Comparison of ENCODE assay signal across 8 cellular contexts in genomic region chr12:57603758-57604453, GRCh38. TPM values are rescaled to one million over a fixed set of nuclear protein-coding genes. Genes with fewer than 3 reads are reported as not detected.
DNase-seq lines count a peak whose midpoint lies in the region; ATAC-seq and TF ChIP-seq lines count a peak whose summit lies in the region.

No MANE protein-coding gene starts in this region.

- TF ChIP-seq CTCF in 22Rv1 (IDR thresholded peaks at IDR 0.05) (no peak), psoas muscle (IDR thresholded peaks at IDR 0.05) (no peak)

- no peaks in the 10 kb centered on the region for H3K27me3 Mint-ChIP-seq in activated naive CD8-positive, alpha-beta T cell treated with anti-CD3 and anti-CD28 coated beads, Interleukin-2, amount 10 ng/mL, durations not matched to agents 7 days and 5 days

- POLR2A ChIA-PET in activated naive CD8-positive, alpha-beta T cell treated with anti-CD3 and anti-CD28 coated beads, Interleukin-2, amount 10 ng/mL, durations not matched to agents 7 days and 5 days (lab: Charles Lee) = interaction anchor here (2.2 kb wide), 1 partner anchor 13 kb away, joined by 10 read pairs; the partner anchor contains the start of gene PIP4K2C

- ATAC-seq in activated naive CD8-positive, alpha-beta T cell treated with anti-CD3 and anti-CD28 coated beads, Interleukin-2, amount 10 ng/mL, durations not matched to agents 7 days and 5 days (ENCODE audit: low read depth) = no peak
- ATAC-seq in right cardiac atrium (peak; percentile 71 to 73), psoas muscle (peak in 3 of 4 donors; percentile 31 to 64 (median 58))

- 12 to 14% methylated on average over 6 of the region's 6 CpGs for WGBS in GM23248 (ENCODE audit: low coverage in 1 of 2, low lambda C conversion rate in 2 of 2, missing lambda C conversion rate in 2 of 2), 2 experiments
- WGBS in right cardiac atrium = 23% methylated on average over 6 of the region's 6 CpGs
- 26 to 37% (median 30%) methylated on average over 6 of the region's 6 CpGs for WGBS in psoas muscle, 3 donors

- peak; percentile 84 for DNase-seq in GM23248
- no peak for DNase-seq in activated naive CD8-positive, alpha-beta T cell treated with anti-CD3 and anti-CD28 coated beads, Interleukin-2, amount 10 ng/mL, durations not matched to agents 7 days and 5 days
- peak; percentile 52 to 80 (median 74) for DNase-seq in right cardiac atrium
- DNase-seq in psoas muscle = peak in 1 of 2 donors; percentile 42
- no peak for DNase-seq in COLO668 (lab: John Stamatoyannopoulos, UW; ENCODE audit: unreplicated experiment)
- DNase-seq in NCI-H2081 (lab: John Stamatoyannopoulos, UW) = no peak
- DNase-seq in D341Med (ENCODE audit: low spot score) = no peak

- peak overlapping the region; percentile 94 for H3K9ac ChIP-seq in GM23248

- H3K79me2 ChIP-seq in GM23248 (ENCODE audit: insufficient read depth) = no peaks in the 10 kb centered on the region

- H3K4me3 Mint-ChIP-seq in activated naive CD8-positive, alpha-beta T cell treated with anti-CD3 and anti-CD28 coated beads, Interleukin-2, amount 10 ng/mL, durations not matched to agents 7 days and 5 days = peak overlapping the region; percentile 84

- no peaks in the 10 kb centered on the region for H3K9me3 Mint-ChIP-seq in activated naive CD8-positive, alpha-beta T cell treated with anti-CD3 and anti-CD28 coated beads, Interleukin-2, amount 10 ng/mL, durations not matched to agents 7 days and 5 days

- H3K9me3 ChIP-seq in GM23248 (ENCODE audit: low read depth) = no peaks in the 10 kb centered on the region
- H3K9me3 ChIP-seq in right cardiac atrium (ENCODE audit: control insufficient read depth, low read length) = no peaks in the 10 kb centered on the region
- H3K9me3 ChIP-seq in psoas muscle = no peaks in the 10 kb centered on the region

- H2AFZ ChIP-seq in GM23248 = peak overlapping the region; percentile 92

- H3K4me1 Mint-ChIP-seq in activated naive CD8-positive, alpha-beta T cell treated with anti-CD3 and anti-CD28 coated beads, Interleukin-2, amount 10 ng/mL, durations not matched to agents 7 days and 5 days = peaks cover 17% of the 10 kb centered on the region

- H3K27ac ChIP-seq in 22Rv1 = peak overlapping the region; percentile 17
- peak overlapping the region; percentile 27 for H3K27ac ChIP-seq in GM23248
- peak overlapping the region; percentile 93 for H3K27ac ChIP-seq in right cardiac atrium (ENCODE audit: low read length)
- peak overlapping the region; percentile 64 for H3K27ac ChIP-seq in psoas muscle

- H3K9me2 ChIP-seq in GM23248 (ENCODE audit: insufficient read depth) = no peaks in the 10 kb centered on the region

- H3K27ac Mint-ChIP-seq in activated naive CD8-positive, alpha-beta T cell treated with anti-CD3 and anti-CD28 coated beads, Interleukin-2, amount 10 ng/mL, durations not matched to agents 7 days and 5 days = peak overlapping the region; percentile 88

- peaks cover 14% of the 10 kb centered on the region for H3K36me3 Mint-ChIP-seq in activated naive CD8-positive, alpha-beta T cell treated with anti-CD3 and anti-CD28 coated beads, Interleukin-2, amount 10 ng/mL, durations not matched to agents 7 days and 5 days

- intact Hi-C loops in right cardiac atrium (cut with DNase I) = no loop called here
- intact Hi-C loops in psoas muscle (cut with DNase I) = no loop called here

- no peaks in the 10 kb centered on the region for H4K20me1 ChIP-seq in GM23248 (ENCODE audit: insufficient read depth)

- H3K4me3 ChIP-seq in GM23248 (peak overlapping the region; percentile 88), right cardiac atrium (ENCODE audit: low read length) (peak overlapping the region; percentile 84), psoas muscle (peak overlapping the region; percentile 63)

- H3K4me1 ChIP-seq in GM23248 (ENCODE audit: insufficient read depth) = peaks cover 9% of the 10 kb centered on the region
- H3K4me1 ChIP-seq in right cardiac atrium (ENCODE audit: control insufficient read depth, insufficient read depth, low read length) = peaks cover 6% of the 10 kb centered on the region
- no peaks in the 10 kb centered on the region for H3K4me1 ChIP-seq in psoas muscle

- H3K4me2 ChIP-seq in GM23248 (ENCODE audit: unreplicated experiment) = peak overlapping the region; percentile 87

- in situ Hi-C loops in GM23248 (cut with MboI) = no loop called here

- H3K27me3 ChIP-seq in GM23248 (replicated peaks; ENCODE audit: insufficient read depth) = no peaks in the 10 kb centered on the region
- no peaks in the 10 kb centered on the region for H3K27me3 ChIP-seq in right cardiac atrium (ENCODE audit: control insufficient read depth, insufficient read depth)
- H3K27me3 ChIP-seq in psoas muscle (ENCODE audit: insufficient read depth in 3 of 3, low read length in 2 of 3) = peaks cover 0 to 30% (median 13%) of the 10 kb centered on the region in 3 donors

- H3F3A ChIP-seq in GM23248 (ENCODE audit: insufficient read depth) = peaks cover 5% of the 10 kb centered on the region; the same call in 1 of the 2 replicates

- no peaks in the 10 kb centered on the region; the same call in 1 of the 2 replicates for H3K36me3 ChIP-seq in GM23248 (ENCODE audit: low read depth)
- H3K36me3 ChIP-seq in psoas muscle (ENCODE audit: insufficient read depth in 1 of 2, low read depth in 1 of 2) = peaks cover 7 to 35% of the 10 kb centered on the region in 2 donors

RNA-seq across cellular contexts. Expression of gene DTX3, which starts 0.7 kb away (rescaled TPM):
- 12.3 and 19.6 TPM in 2 replicates for total RNA-seq in GM23248 (2014; rRNA removed; shearing (Covaris generic))
- 7.7 and 8.7 TPM in 2 replicates for polyA plus RNA-seq in GM23248 (2016; fragmentation: Nextera tagmentation; extraction: Ambion mirVana)
- total RNA-seq in activated naive CD8-positive, alpha-beta T cell treated with anti-CD3 and anti-CD28 coated beads, Interleukin-2, amount 10 ng/mL, durations not matched to agents 7 days and 5 days = 10 to 100 TPM; 31.5 to 32.8 TPM
- total RNA-seq in right cardiac atrium = 10 to 100 TPM; 29.3 to 44.6 (median 38.1) TPM
- 28.9 TPM for polyA plus RNA-seq in right cardiac atrium
- 1 to 10 TPM; 3.5 to 9.1 (median 4.2) TPM for total RNA-seq in psoas muscle
- 1 to 10 TPM; 4.4 to 5.2 (median 4.5) TPM for polyA plus RNA-seq in psoas muscle

RNA-seq across cellular contexts. Expression of gene ARHGEF25, which starts 7.3 kb away (rescaled TPM):
- 24.2 and 43.0 TPM in 2 replicates for total RNA-seq in GM23248 (2014; rRNA removed; shearing (Covaris generic))
- polyA plus RNA-seq in GM23248 (2016; fragmentation: Nextera tagmentation; extraction: Ambion mirVana) = 0.24 and 0.60 TPM in 2 replicates
- total RNA-seq in activated naive CD8-positive, alpha-beta T cell treated with anti-CD3 and anti-CD28 coated beads, Interleukin-2, amount 10 ng/mL, durations not matched to agents 7 days and 5 days = 1 to 10 TPM; 1.3 to 1.4 TPM
- total RNA-seq in right cardiac atrium = 10 to 100 TPM; 14.0 to 22.6 (median 18.1) TPM
- 21.3 TPM for polyA plus RNA-seq in right cardiac atrium
- total RNA-seq in psoas muscle = 1 to 10 TPM; 2.9 to 9.2 (median 3.5) TPM
- 1 to 10 TPM; 3.2 to 4.5 (median 4.2) TPM for polyA plus RNA-seq in psoas muscle

RNA-seq across cellular contexts. Expression of gene PIP4K2C, which starts 12.9 kb away (rescaled TPM):
- total RNA-seq in GM23248 (2014; rRNA removed; shearing (Covaris generic)) = 21.5 and 27.3 TPM in 2 replicates
- 20.7 and 22.5 TPM in 2 replicates for polyA plus RNA-seq in GM23248 (2016; fragmentation: Nextera tagmentation; extraction: Ambion mirVana)
- 10 to 100 TPM; 21.6 to 24.1 TPM for total RNA-seq in activated naive CD8-positive, alpha-beta T cell treated with anti-CD3 and anti-CD28 coated beads, Interleukin-2, amount 10 ng/mL, durations not matched to agents 7 days and 5 days
- total RNA-seq in right cardiac atrium = 10 to 100 TPM; 14.9 to 17.1 (median 15.6) TPM
- 8.7 TPM for polyA plus RNA-seq in right cardiac atrium
- 10 to 100 TPM in 2 of 4 donors, 1 to 10 TPM in 2; 8.1 to 13.3 (median 9.9) TPM for total RNA-seq in psoas muscle
- polyA plus RNA-seq in psoas muscle = 10 to 100 TPM in 2 of 3 donors, 1 to 10 TPM in 1; 7.7 to 16.4 (median 16.0) TPM

RNA-seq across cellular contexts. Expression of gene B4GALNT1, which starts 29.1 kb away (rescaled TPM):
- total RNA-seq in GM23248 (2014; rRNA removed; shearing (Covaris generic)) = 7.8 and 8.6 TPM in 2 replicates
- polyA plus RNA-seq in GM23248 (2016; fragmentation: Nextera tagmentation; extraction: Ambion mirVana) (4.7 and 5.4 TPM in 2 replicates), right cardiac atrium (3.3 TPM), psoas muscle (10 to 100 TPM in 1 of 3 donors, 1 to 10 TPM in 2; 8.2 to 46.7 (median 8.8) TPM)
- under 1 TPM; 0.65 to 0.80 TPM for total RNA-seq in activated naive CD8-positive, alpha-beta T cell treated with anti-CD3 and anti-CD28 coated beads, Interleukin-2, amount 10 ng/mL, durations not matched to agents 7 days and 5 days
- total RNA-seq in right cardiac atrium (1 to 10 TPM; 1.2 to 2.5 (median 2.2) TPM), psoas muscle (10 to 100 TPM in 3 of 4 donors, 1 to 10 TPM in 1; 9.1 to 26.6 (median 12.1) TPM)

RNA-seq across cellular contexts. Expression of gene KIF5A, which starts 54.1 kb away (rescaled TPM):
- total RNA-seq in GM23248 (2014; rRNA removed; shearing (Covaris generic)) = under 0.01 and 0.11 TPM in 2 replicates
- polyA plus RNA-seq in GM23248 (2016; fragmentation: Nextera tagmentation; extraction: Ambion mirVana) (0.15 and 0.18 TPM in 2 replicates), right cardiac atrium (0.20 TPM), psoas muscle (under 1 TPM; 0.01 to 0.18 (median 0.04) TPM)
- 1 to 10 TPM; 1.4 to 1.6 TPM for total RNA-seq in activated naive CD8-positive, alpha-beta T cell treated with anti-CD3 and anti-CD28 coated beads, Interleukin-2, amount 10 ng/mL, durations not matched to agents 7 days and 5 days
- total RNA-seq in right cardiac atrium (under 1 TPM; 0.09 to 0.31 (median 0.20) TPM), psoas muscle (under 1 TPM in 3 of 4 donors, not detected in 1; 0.04 to 0.21 (median 0.14) TPM)

Comparison
In these comparisons a context has a peak if more than half of its experiments do, and no peak if none do; other contexts are left out.
1. H3K27ac ChIP-seq: peak in every context shown above with its lines; median percentile 93 in right cardiac atrium; 64 in psoas muscle; 27 in GM23248; 17 in 22Rv1.
2. DNase-seq: peak in GM23248 (single experiment) and right cardiac atrium (3 of 3); none in activated naive CD8-positive, alpha-beta T cell treated with anti-CD3 and anti-CD28 coated beads, Interleukin-2, amount 10 ng/mL, durations not matched to agents 7 days and 5 days (single experiment), COLO668 (single experiment), NCI-H2081 (0 of 2) and D341Med (single experiment).
3. Peak in every context shown above with its lines, with median percentiles within 50 percentile points of each other: H3K4me3 ChIP-seq.